8 cellular contexts compared by ENCODE assay signal in genomic region chr14:61832783-61833182, GRCh38. TPM values are rescaled to one million over a fixed set of nuclear protein-coding genes. Genes with fewer than 3 reads are reported as not detected.
"Had no signal": no experiment of that assay in that cellular context is flagged by ENCODE, and none has a peak within 500 bp of the region (broad histone marks: within the 10 kb centered on the region; RNA-seq: fewer than 3 reads in every experiment).

No MANE protein-coding gene starts in this region.

- H3K4me3 ChIP-seq: GM23338 had no signal

- FAIRE-seq: H1, H54, HepG2 had no signal

- H3K9me3 Mint-ChIP-seq: GM23338, H9, IgD-negative memory B cell had no signal

- H3K4me2 ChIP-seq: GM23338 had no signal

- H3K4me3 Mint-ChIP-seq: GM23338, H9, IgD-negative memory B cell had no signal

- H3K36me3 Mint-ChIP-seq: IgD-negative memory B cell had no signal

- H2AFZ ChIP-seq: GM23338 had no signal

- DNase-seq: H9, HCEC 1CT had no signal

- H3K27ac Mint-ChIP-seq: GM23338, IgD-negative memory B cell had no signal

RNA-seq across cellular contexts. Expression of gene SYT16, which starts 20.3 kb away (rescaled TPM):
- total RNA-seq: HepG2, HT-29 had no signal
- polyA plus RNA-seq: HepG2, IgD-negative memory B cell had no signal
